21 cellular contexts compared by ENCODE assay signal in the genomic region with DNA sequence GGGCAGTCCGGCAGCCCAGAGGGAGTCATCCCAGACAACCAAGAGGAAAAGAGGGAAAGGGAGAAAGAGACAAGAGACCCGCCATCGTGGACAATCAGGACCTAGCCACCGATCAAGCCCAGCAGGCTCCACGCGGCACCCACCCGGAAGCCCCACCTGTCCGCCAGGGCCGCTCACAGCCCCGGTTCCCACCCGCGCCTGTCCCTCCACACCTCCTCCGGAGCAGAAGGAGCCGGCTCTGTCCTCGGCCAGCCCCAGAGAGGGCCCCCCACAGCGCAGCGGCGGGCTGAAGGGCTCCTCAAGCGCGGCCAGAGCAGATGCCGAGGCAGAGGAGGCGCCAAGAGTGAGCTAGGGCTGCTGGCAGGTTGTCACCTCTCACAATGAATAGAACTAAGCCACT.
"Had no signal": no experiment of that assay in that cellular context is flagged by ENCODE, and none has a peak within 500 bp of the region (broad histone marks: within the 10 kb centered on the region; RNA-seq: fewer than 3 reads in every experiment).

No MANE protein-coding gene starts in this region.

- H3K36me3 ChIP-seq: colonic mucosa, left ventricle myocardium inferior, pancreas, suprapubic skin, tibial artery, upper lobe of left lung, vagina had no signal

- DNase-seq: colonic mucosa; dermis blood vessel endothelial cell; foreskin keratinocyte; immature natural killer cell; left cardiac atrium; left ventricle myocardium inferior; mesendoderm; naive B cell; stimulated activated CD4-positive, alpha-beta T cell treated with anti-CD3 and anti-CD28 coated beads, Interleukin-4, amount 100 ng/mL, for 1 hour; stimulated activated CD8-positive, alpha-beta memory T cell treated with anti-CD3 and anti-CD28 coated beads, Interleukin-4, amount 100 ng/mL, for 48 hours; stimulated activated naive CD8-positive, alpha-beta T cell treated with anti-CD3 and anti-CD28 coated beads, Interleukin-15, Interleukin-2, amounts not matched to agents 100 U/mL and 50 U/mL, for 24 hours; tibial artery had no signal

- H3K4me2 ChIP-seq: smooth muscle cell had no signal

- H3K4me1 ChIP-seq: colonic mucosa, foreskin keratinocyte, left ventricle myocardium inferior, pancreas, suprapubic skin, tibial artery, upper lobe of left lung, vagina had no signal

- ATAC-seq: foreskin keratinocyte; left cardiac atrium; pancreas; right cardiac atrium; stimulated activated effector memory CD8-positive, alpha-beta T cell treated with anti-CD3 and anti-CD28 coated beads, Interleukin-12 subunit alpha, Interleukin-12 subunit beta, amount 100 ng/mL, for 72 hours; stimulated activated naive CD8-positive, alpha-beta T cell treated with anti-CD3 and anti-CD28 coated beads, Interleukin-15, Interleukin-2, amounts not matched to agents 100 U/mL and 50 U/mL, for 24 hours had no signal

- H3K27ac ChIP-seq: colonic mucosa, foreskin keratinocyte, left ventricle myocardium inferior, pancreas, suprapubic skin, tibial artery, upper lobe of left lung, vagina had no signal

- H3K4me3 Mint-ChIP-seq: immature natural killer cell; stimulated activated effector memory CD8-positive, alpha-beta T cell treated with anti-CD3 and anti-CD28 coated beads, Interleukin-12 subunit alpha, Interleukin-12 subunit beta, amount 100 ng/mL, for 72 hours had no signal

- H3K27ac Mint-ChIP-seq: immature natural killer cell; stimulated activated effector memory CD8-positive, alpha-beta T cell treated with anti-CD3 and anti-CD28 coated beads, Interleukin-12 subunit alpha, Interleukin-12 subunit beta, amount 100 ng/mL, for 72 hours had no signal

- H3K27me3 Mint-ChIP-seq: naive B cell, progenitor cell of endocrine pancreas had no signal

- H3K9me3 ChIP-seq: colonic mucosa, left ventricle myocardium inferior, pancreas, suprapubic skin, tibial artery, vagina had no signal

- H3K27me3 ChIP-seq: colonic mucosa, foreskin keratinocyte, pancreas, suprapubic skin, tibial artery, upper lobe of left lung, vagina had no signal

- H3K36me3 Mint-ChIP-seq: immature natural killer cell; naive B cell; stimulated activated effector memory CD8-positive, alpha-beta T cell treated with anti-CD3 and anti-CD28 coated beads, Interleukin-12 subunit alpha, Interleukin-12 subunit beta, amount 100 ng/mL, for 72 hours had no signal

- H3K4me1 Mint-ChIP-seq: immature natural killer cell; stimulated activated effector memory CD8-positive, alpha-beta T cell treated with anti-CD3 and anti-CD28 coated beads, Interleukin-12 subunit alpha, Interleukin-12 subunit beta, amount 100 ng/mL, for 72 hours had no signal

- H3K4me3 ChIP-seq: colonic mucosa, left ventricle myocardium inferior, lung, pancreas, smooth muscle cell, suprapubic skin, tibial artery, upper lobe of left lung, vagina had no signal
